Comparison of ENCODE assay signal across 11 cellular contexts in genomic region chr17:28738680-28739384, GRCh38. TPM values are rescaled to one million over a fixed set of nuclear protein-coding genes. Genes with fewer than 3 reads are reported as not detected.
A peak's percentile ranks its signal among the peaks of the same experiment; 100 is the strongest.
DNase-seq lines count a peak whose midpoint lies in the region; ATAC-seq and TF ChIP-seq lines count a peak whose summit lies in the region.
"Had no signal": no experiment of that assay in that cellular context is flagged by ENCODE, and none has a peak within 500 bp of the region (broad histone marks: within the 10 kb centered on the region; RNA-seq: fewer than 3 reads in every experiment).

No MANE protein-coding gene starts in this region.

- no peaks in the 10 kb centered on the region for H3K9me3 ChIP-seq in osteoblast (ENCODE audit: low read depth, low read length)

- CTCF ChIA-PET in GM10248 (lab: Yijun Ruan, JAX), result interaction anchor here (0.7 to 4.1 kb wide), 4 partner anchors 9 to 13 kb away, joined by 3 to 17 read pairs (median 8); partner anchors contain the start of gene TLCD1

- no peak overlapping the region for H3K27ac ChIP-seq in osteoblast (ENCODE audit: low read depth, low read length)
- H3K27ac ChIP-seq: epithelial cell of prostate had no signal

- no peaks in the 10 kb centered on the region for H4K20me1 ChIP-seq in osteoblast (ENCODE audit: insufficient read depth, low read length)

- no peak overlapping the region for H2AFZ ChIP-seq in osteoblast (ENCODE audit: low read length)

- no peak overlapping the region for H3K4me2 ChIP-seq in osteoblast (ENCODE audit: insufficient read depth, low read length)

- DNase-seq in GM10248 (ENCODE audit: extremely low spot score) (peak; percentile 57), osteoblast (ENCODE audit: insufficient read length, low spot score, missing footprints) (peak; percentile 58), NCI-H2081 treated with DMSO at 0.1 percent for 48 hours (lab: John Stamatoyannopoulos, UW) (no peak), MV-4-11 (lab: John Stamatoyannopoulos, UW) (no peak), NCI-H748 (lab: John Stamatoyannopoulos, UW; ENCODE audit: unreplicated experiment) (no peak), NOMO-1 treated with dmso at 0.1 percent for 144 hours (lab: John Stamatoyannopoulos, UW; ENCODE audit: unreplicated experiment) (no peak)
- DNase-seq in activated T-cell treated with anti-CD3 and anti-CD28 coated beads, Interleukin-2, amount 50 U/mL, for 1 hour, result peak; percentile 36
- DNase-seq: Calu3 had no signal

- no peak overlapping the region for H3K4me3 ChIP-seq in osteoblast (ENCODE audit: insufficient read depth, low read length)

- H3K4me1 ChIP-seq in osteoblast (ENCODE audit: insufficient read depth, low read length), result peaks cover 9% of the 10 kb centered on the region

- H3K27me3 ChIP-seq in osteoblast (ENCODE audit: insufficient read depth, low read length), result no peaks in the 10 kb centered on the region

- no peaks in the 10 kb centered on the region for H3K79me2 ChIP-seq in osteoblast (ENCODE audit: insufficient read depth, low read length)

- TF ChIP-seq CTCF in GM10248 (IDR thresholded peaks at IDR 0.05; ENCODE audit: control extremely low read depth, extremely low read depth, low read depth, missing control alignments) (no peak), osteoblast (IDR thresholded peaks at IDR 0.05; ENCODE audit: extremely low read depth, low read depth, low read length) (no peak)

- POLR2A ChIA-PET in GM10248 (lab: Yijun Ruan, JAX), result interaction anchor here (7.2 kb wide), 1 partner anchor 11 kb away, joined by 64 read pairs; the partner anchor contains the start of genes NEK8 and TLCD1

- ATAC-seq in HG02973 (IDR thresholded peaks at IDR 0.05; ENCODE audit: unreplicated experiment), result peak; percentile 27
- ATAC-seq: left lobe of liver had no signal

- H3K36me3 ChIP-seq in osteoblast (ENCODE audit: insufficient read depth, low read length), result no peaks in the 10 kb centered on the region

RNA-seq across cellular contexts. Expression of gene TRAF4, which starts 5.0 kb away (rescaled TPM):
- total RNA-seq in osteoblast, result 36.8 and 47.0 TPM in 2 replicates

RNA-seq across cellular contexts. Expression of gene NEK8, which starts 10.2 kb away (rescaled TPM):
- total RNA-seq in osteoblast, result 6.2 and 7.2 TPM in 2 replicates

RNA-seq across cellular contexts. Expression of gene TLCD1, which starts 12.8 kb away (rescaled TPM):
- total RNA-seq in osteoblast, result 3.2 and 4.0 TPM in 2 replicates

RNA-seq across cellular contexts. Expression of gene RPL23A, which starts 19.0 kb away (rescaled TPM):
- 428 and 494 TPM in 2 replicates for total RNA-seq in osteoblast

RNA-seq across cellular contexts. Expression of gene RAB34, which starts 21.2 kb away (rescaled TPM):
- total RNA-seq in osteoblast, result 176 and 186 TPM in 2 replicates

Comparison
In these comparisons a context has a peak if more than half of its experiments do, and no peak if none do; other contexts are left out.
1. DNase-seq: peak in GM10248 (single experiment), activated T-cell treated with anti-CD3 and anti-CD28 coated beads, Interleukin-2, amount 50 U/mL, for 1 hour (single experiment) and osteoblast (single experiment); none in NCI-H2081 treated with DMSO at 0.1 percent for 48 hours (single experiment), MV-4-11 (single experiment), NCI-H748 (single experiment) and NOMO-1 treated with dmso at 0.1 percent for 144 hours (single experiment).